In the genomic region with DNA sequence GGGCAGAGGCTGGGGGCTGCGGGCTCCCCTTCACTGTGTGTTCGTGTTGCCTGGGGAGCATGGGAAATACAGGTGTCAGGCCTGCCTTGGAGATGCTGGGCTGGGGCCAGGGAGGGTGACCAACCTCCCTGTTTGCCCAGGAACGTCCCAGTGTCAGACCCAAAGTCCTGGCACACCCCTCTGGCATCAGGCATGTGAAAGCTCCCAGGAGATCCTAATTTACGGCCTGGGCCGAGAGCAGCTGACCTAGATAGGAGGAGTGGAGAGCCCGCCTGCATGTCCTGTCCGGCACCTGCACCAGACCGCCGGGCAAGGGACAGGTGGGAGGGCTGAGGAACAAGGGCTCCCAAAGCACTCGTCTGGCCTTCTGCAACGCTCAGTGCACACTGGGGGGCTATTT, we compare ENCODE assay signal across 14 cellular contexts.
A peak's percentile ranks its signal among the peaks of the same experiment; 100 is the strongest.
DNase-seq lines count a peak whose midpoint lies in the region; ATAC-seq and TF ChIP-seq lines count a peak whose summit lies in the region.
"Had no signal": no experiment of that assay in that cellular context is flagged by ENCODE, and none has a peak within 500 bp of the region (broad histone marks: within the 10 kb centered on the region; RNA-seq: fewer than 3 reads in every experiment).

No MANE protein-coding gene starts in this region.

- H3K79me1 ChIP-seq in mesenchymal stem cell (replicated peaks; ENCODE audit: low read length, poor library complexity, severe bottlenecking), result no peaks in the 10 kb centered on the region

- H2BK5ac ChIP-seq in mesenchymal stem cell (ENCODE audit: low read depth, low read length, poor library complexity, severe bottlenecking), result no peak overlapping the region

- no peak overlapping the region for H3K4me2 ChIP-seq in mesenchymal stem cell (ENCODE audit: low read length, poor library complexity, severe bottlenecking)
- H3K4me2 ChIP-seq: GM23338 had no signal

- no peak overlapping the region for H2BK12ac ChIP-seq in mesenchymal stem cell (ENCODE audit: low read length in 2 of 2)

- H4K91ac ChIP-seq in mesenchymal stem cell (ENCODE audit: low read length), result peak overlapping the region; percentile 10

- H3K4me3 ChIP-seq in ascending aorta (no peak overlapping the region), mesenchymal stem cell (ENCODE audit: insufficient read depth in 1 of 2, low read depth in 1 of 2, low read length in 2 of 2) (no peak overlapping the region), aorta (ENCODE audit: low read length in 2 of 2) (no peak overlapping the region)
- H3K4me3 ChIP-seq: GM23338 had no signal

- no peak for DNase-seq in ascending aorta (ENCODE audit: low spot score in 2 of 2)
- no peak for DNase-seq in mesenchymal stem cell
- DNase-seq in aorta, result no peak
- DNase-seq in HuH-7 (ENCODE audit: low spot score), result no peak
- DNase-seq in iPS-NIHi7 (ENCODE audit: extremely low spot score), result no peak
- DNase-seq: Caco-2; CD8-positive, alpha-beta memory T cell; DMS53; H7; IMR-90 had no signal

- no peak overlapping the region for H2BK120ac ChIP-seq in mesenchymal stem cell (ENCODE audit: low read depth, low read length)

- no peak overlapping the region for H2AK5ac ChIP-seq in mesenchymal stem cell (ENCODE audit: low read length, severe bottlenecking)

- intact Hi-C loops in ascending aorta (cut with DNase I), result loop anchor here (2.0 to 5.0 kb wide), 2 partner anchors 121 to 158 kb away; no protein-coding TSS in a partner anchor
- intact Hi-C loops in aorta (cut with DNase I), result loop anchor here in 1 of 2 donors (5.0 to 10.0 kb wide), 2 partner anchors 48 to 161 kb away; no protein-coding TSS in a partner anchor

- no peak for TF ChIP-seq CTCF in ascending aorta (IDR thresholded peaks at IDR 0.05)

- H3K27me3 ChIP-seq in ascending aorta (no peaks in the 10 kb centered on the region), mesenchymal stem cell (ENCODE audit: control insufficient read depth in 1 of 2, insufficient read depth in 1 of 2, low read length in 2 of 2) (peaks cover 0 to 10% of the 10 kb centered on the region in 2 experiments), aorta (ENCODE audit: control insufficient read depth in 1 of 2, insufficient read depth in 2 of 2, low read length in 1 of 2) (no peaks in the 10 kb centered on the region)

- H3K4me1 ChIP-seq in ascending aorta (peaks cover 51 to 93% of the 10 kb centered on the region in 2 donors), mesenchymal stem cell (ENCODE audit: control insufficient read depth, insufficient read depth, low read depth, low read length) (no peaks in the 10 kb centered on the region), aorta (ENCODE audit: control insufficient read depth in 1 of 2, insufficient read depth in 2 of 2, low read length in 2 of 2) (no peaks in the 10 kb centered on the region)

- H3K27ac ChIP-seq in ascending aorta, result peak overlapping the region; percentile 99
- no peak overlapping the region for H3K27ac ChIP-seq in mesenchymal stem cell (ENCODE audit: low read length, poor library complexity, severe bottlenecking)
- H3K27ac ChIP-seq in temporal lobe (ENCODE audit: low read depth, low read length), result peak overlapping the region; percentile 20
- peak overlapping the region; percentile 93 to 98 for H3K27ac ChIP-seq in aorta (ENCODE audit: low read depth in 1 of 2, low read length in 2 of 2)
- H3K27ac ChIP-seq: HL-60 had no signal

- no peak overlapping the region for H3K18ac ChIP-seq in mesenchymal stem cell (ENCODE audit: low read depth in 1 of 2, low read length in 2 of 2)

- H3K14ac ChIP-seq in mesenchymal stem cell (ENCODE audit: low read length in 2 of 2), result no peak overlapping the region

- H3K9ac ChIP-seq in mesenchymal stem cell (ENCODE audit: low read length), result no peak overlapping the region

- H2AFZ ChIP-seq in mesenchymal stem cell (ENCODE audit: low read depth, low read length), result no peak overlapping the region
- H2AFZ ChIP-seq: GM23338 had no signal

- H3K36me3 ChIP-seq in ascending aorta, result no peaks in the 10 kb centered on the region
- no peaks in the 10 kb centered on the region for H3K36me3 ChIP-seq in mesenchymal stem cell (ENCODE audit: control insufficient read depth in 1 of 2, insufficient read depth in 2 of 2, low read depth in 1 of 2, low read length in 2 of 2)
- no peaks in the 10 kb centered on the region for H3K36me3 ChIP-seq in aorta (ENCODE audit: control insufficient read depth in 1 of 2, insufficient read depth in 2 of 2, low read length in 1 of 2)

- H3K9me3 ChIP-seq in ascending aorta (no peaks in the 10 kb centered on the region), mesenchymal stem cell (ENCODE audit: control insufficient read depth, low read length) (no peaks in the 10 kb centered on the region), aorta (ENCODE audit: control insufficient read depth, low read length) (no peaks in the 10 kb centered on the region)
- H3K9me3 ChIP-seq: Caco-2 had no signal

- ATAC-seq in aorta (ENCODE audit: low FRiP score), result no peak
- ATAC-seq in GM18873 (IDR thresholded peaks at IDR 0.05; ENCODE audit: low FRiP score, unreplicated experiment), result no peak
- ATAC-seq: GM23338 had no signal

- WGBS in mesenchymal stem cell, result 82% methylated on average over 10 of the region's 11 CpGs
- WGBS in aorta, 2 donors, result 43 to 46% methylated on average over 11 of the region's 11 CpGs

- H4K8ac ChIP-seq in mesenchymal stem cell (ENCODE audit: low read length), result no peak overlapping the region

- H3K4ac ChIP-seq in mesenchymal stem cell (ENCODE audit: low read depth in 1 of 2, low read length in 2 of 2), result no peak overlapping the region

- H3K23ac ChIP-seq in mesenchymal stem cell (ENCODE audit: low read length in 2 of 2), result no peak overlapping the region

- H2BK15ac ChIP-seq in mesenchymal stem cell (ENCODE audit: low read depth, poor library complexity, severe bottlenecking), result no peak overlapping the region
